Comparison of ENCODE assay signal across 1 cellular context in genomic region chr20:49507741-49508434, GRCh38.
TF ChIP-seq lines count a peak whose summit lies in the region.

No MANE protein-coding gene starts in this region.

TF ChIP-seq in K562, 482 proteins besides CTCF, POLR2A, EP300 and RAD21 (continued from another document):
- TF ChIP-seq SAFB2 (IDR thresholded peaks at IDR 0.05; ENCODE audit: borderline replicate concordance, low read depth, low read length, severe bottlenecking) (no peak), POU5F1 (IDR thresholded peaks at IDR 0.05; ENCODE audit: borderline replicate concordance, low read depth, low read length, partially characterized antibody) (no peak), ATF1 (CRISPR knock-in tag; IDR thresholded peaks at IDR 0.05) (no peak), ATF1 (tag; IDR thresholded peaks at IDR 0.05) (no peak), CHCHD3 (CRISPR knock-in tag; IDR thresholded peaks at IDR 0.05) (no peak), CBFA2T3 (IDR thresholded peaks at IDR 0.05) (no peak), ZBTB8A (IDR thresholded peaks at IDR 0.05; ENCODE audit: partially characterized antibody) (no peak), POLR2B (IDR thresholded peaks at IDR 0.05; ENCODE audit: low read depth, partially characterized antibody) (no peak), SMAD2 (IDR thresholded peaks at IDR 0.05; ENCODE audit: low read depth, low read length) (no peak), ZNF41 (CRISPR knock-in tag; conservative IDR thresholded peaks at IDR 0.05) (no peak), CCAR2 (IDR thresholded peaks at IDR 0.05; ENCODE audit: low read depth, low read length) (no peak), ZNF318 (IDR thresholded peaks at IDR 0.05; ENCODE audit: borderline replicate concordance in 1 of 2, low read depth in 1 of 2) (no peak)
